In the genomic region with DNA sequence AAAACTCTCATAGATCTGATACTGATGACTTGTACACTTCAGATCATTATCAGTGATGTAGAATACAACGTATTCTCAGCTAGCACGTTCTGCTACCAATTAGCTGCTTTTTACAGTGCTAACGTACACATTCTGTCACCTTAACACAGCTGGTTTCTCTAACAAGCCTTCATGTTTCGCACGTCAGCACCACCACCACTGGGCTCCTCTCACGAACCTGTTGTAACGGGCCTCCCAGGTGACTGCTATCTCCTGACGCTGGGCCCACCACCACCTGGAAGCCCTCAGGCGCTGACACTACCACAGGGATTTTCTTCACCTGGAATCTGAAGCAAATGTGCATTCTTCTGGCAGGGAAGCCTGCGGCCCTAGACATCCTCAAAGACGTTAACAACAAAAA, we compare ENCODE assay signal across 1 cellular context.
TF ChIP-seq lines count a peak whose summit lies in the region.

No MANE protein-coding gene starts in this region.

TF ChIP-seq in H1, 55 proteins besides CTCF, POLR2A, EP300 and RAD21:
- TF ChIP-seq GTF2F1 (IDR thresholded peaks at IDR 0.05; ENCODE audit: borderline replicate concordance, low read depth, low read length) (no peak), POLR2AphosphoS5 (IDR thresholded peaks at IDR 0.05; ENCODE audit: low read depth, low read length) (peak; percentile 60)
